In genomic region chr1:228556634-228557430, GRCh38 we compare ENCODE assay signal across 8 cellular contexts.
DNase-seq lines count a peak whose midpoint lies in the region; ATAC-seq and TF ChIP-seq lines count a peak whose summit lies in the region.
"Not testable (repeated sequence)": the region's sequence is repeated elsewhere in the genome, so short reads cannot be mapped to it uniquely, and the experiment has no call there.

No MANE protein-coding gene starts in this region.

- not testable (repeated sequence) for H3K27me3 Mint-ChIP-seq in HFFc6 (ENCODE audit: insufficient read depth); activated CD8-positive, alpha-beta T cell treated with anti-CD3 and anti-CD28 coated beads for 36 hours; activated naive CD4-positive, alpha-beta T cell treated with anti-CD3 and anti-CD28 coated beads, Interleukin-2, amount 10 ng/mL, durations not matched to agents 7 days and 5 days

- CTCF ChIA-PET in AG04450 (lab: Charles Lee); activated CD8-positive, alpha-beta T cell treated with anti-CD3 and anti-CD28 coated beads for 36 hours (lab: Charles Lee); activated naive CD4-positive, alpha-beta T cell treated with anti-CD3 and anti-CD28 coated beads, Interleukin-2, amount 10 ng/mL, durations not matched to agents 7 days and 5 days (lab: Charles Lee): not testable (repeated sequence)

- H3K27me3 ChIP-seq in AG04450 (ENCODE audit: control insufficient read depth, insufficient read depth, low read length); WERI-Rb-1 (ENCODE audit: insufficient read depth, low read depth, severe bottlenecking); osteoblast (ENCODE audit: insufficient read depth, low read length): not testable (repeated sequence)

- not testable (repeated sequence) for H3K27ac ChIP-seq in AG04450 (ENCODE audit: low read depth, low read length); WERI-Rb-1; osteoblast (ENCODE audit: low read depth, low read length)

- H3K36me3 ChIP-seq in WERI-Rb-1; osteoblast (ENCODE audit: insufficient read depth, low read length): not testable (repeated sequence)

- H3K4me3 ChIP-seq in AG04450 (ENCODE audit: low read depth, low read length) = peak overlapping the region; percentile 38
- H3K4me3 ChIP-seq in WERI-Rb-1 (ENCODE audit: low read depth, low read length) = peak overlapping the region; percentile 37
- H3K4me3 ChIP-seq in osteoblast (ENCODE audit: insufficient read depth, low read length) = peak overlapping the region; percentile 55

- H3K36me3 Mint-ChIP-seq in HFFc6 (ENCODE audit: low read depth); activated CD8-positive, alpha-beta T cell treated with anti-CD3 and anti-CD28 coated beads for 36 hours (ENCODE audit: low read depth); activated naive CD4-positive, alpha-beta T cell treated with anti-CD3 and anti-CD28 coated beads, Interleukin-2, amount 10 ng/mL, durations not matched to agents 7 days and 5 days: not testable (repeated sequence)

- H3K27ac Mint-ChIP-seq in HFFc6 = not testable (repeated sequence)
- H3K27ac Mint-ChIP-seq in activated CD8-positive, alpha-beta T cell treated with anti-CD3 and anti-CD28 coated beads for 36 hours = peak overlapping the region; percentile 64
- H3K27ac Mint-ChIP-seq in activated naive CD4-positive, alpha-beta T cell treated with anti-CD3 and anti-CD28 coated beads, Interleukin-2, amount 10 ng/mL, durations not matched to agents 7 days and 5 days = peak overlapping the region; percentile 49

- H3K9me3 ChIP-seq in AG04450 (ENCODE audit: control insufficient read depth, insufficient read depth, low read length) = peaks cover 23% of the 10 kb centered on the region
- H3K9me3 ChIP-seq in WERI-Rb-1 (ENCODE audit: severe bottlenecking); osteoblast (ENCODE audit: low read depth, low read length): not testable (repeated sequence)

- intact Hi-C loops in activated CD8-positive, alpha-beta T cell treated with anti-CD3 and anti-CD28 coated beads for 36 hours (cut with micrococcal nuclease) = not testable (repeated sequence)

- not testable (repeated sequence) for H4K20me1 ChIP-seq in osteoblast (ENCODE audit: insufficient read depth, low read length)

- H3K79me2 ChIP-seq in osteoblast (ENCODE audit: insufficient read depth, low read length) = not testable (repeated sequence)

- H3K4me1 ChIP-seq in osteoblast (ENCODE audit: insufficient read depth, low read length) = not testable (repeated sequence)

- not testable (repeated sequence) for ATAC-seq in activated CD8-positive, alpha-beta T cell treated with anti-CD3 and anti-CD28 coated beads for 36 hours

- H3K4me2 ChIP-seq in osteoblast (ENCODE audit: insufficient read depth, low read length) = peak overlapping the region; percentile 72

- TF ChIP-seq CTCF in AG04450 (IDR thresholded peaks at IDR 0.05; ENCODE audit: low read depth, low read length); WERI-Rb-1 (IDR thresholded peaks at IDR 0.05; ENCODE audit: low read depth, low read length); activated CD8-positive, alpha-beta T cell treated with anti-CD3 and anti-CD28 coated beads for 36 hours (IDR thresholded peaks at IDR 0.05); osteoblast (IDR thresholded peaks at IDR 0.05; ENCODE audit: extremely low read depth, low read depth, low read length): not testable (repeated sequence)
- 0 out of 2 replicates have a peak, but pooled peaks have one; percentile 15 for TF ChIP-seq CTCF in HFFc6 (IDR thresholded peaks at IDR 0.05)

- DNase-seq in AG04450 (ENCODE audit: low read depth, low spot score); osteoblast (ENCODE audit: insufficient read length, low spot score, missing footprints): not testable (repeated sequence)
- DNase-seq in HFFc6 = peak; percentile 52
- DNase-seq in WERI-Rb-1 = peak; percentile 12
- DNase-seq in activated CD8-positive, alpha-beta T cell treated with anti-CD3 and anti-CD28 coated beads for 36 hours = peak; percentile 42
- DNase-seq in activated naive CD4-positive, alpha-beta T cell treated with anti-CD3 and anti-CD28 coated beads, Interleukin-2, amount 10 ng/mL, durations not matched to agents 7 days and 5 days = peak; percentile 41
- peak; percentile 14 for DNase-seq in effector CD4-positive, alpha-beta T cell
- peak; percentile 8 to 13 for DNase-seq in stimulated activated CD4-positive, alpha-beta T cell treated with anti-CD3 and anti-CD28 coated beads, Interleukin-4, amount 100 ng/mL, for 4 hours

- not testable (repeated sequence) for H3K4me1 Mint-ChIP-seq in HFFc6 (ENCODE audit: low read depth); activated CD8-positive, alpha-beta T cell treated with anti-CD3 and anti-CD28 coated beads for 36 hours (ENCODE audit: low read depth); activated naive CD4-positive, alpha-beta T cell treated with anti-CD3 and anti-CD28 coated beads, Interleukin-2, amount 10 ng/mL, durations not matched to agents 7 days and 5 days

- not testable (repeated sequence) for H3K4me3 Mint-ChIP-seq in HFFc6
- peak overlapping the region; percentile 71 for H3K4me3 Mint-ChIP-seq in activated CD8-positive, alpha-beta T cell treated with anti-CD3 and anti-CD28 coated beads for 36 hours
- H3K4me3 Mint-ChIP-seq in activated naive CD4-positive, alpha-beta T cell treated with anti-CD3 and anti-CD28 coated beads, Interleukin-2, amount 10 ng/mL, durations not matched to agents 7 days and 5 days = peak overlapping the region; percentile 64

- not testable (repeated sequence) for H2AFZ ChIP-seq in osteoblast (ENCODE audit: low read length)

- POLR2A ChIA-PET in AG04450 (lab: Yijun Ruan, JAX); activated CD8-positive, alpha-beta T cell treated with anti-CD3 and anti-CD28 coated beads for 36 hours (lab: Charles Lee): not testable (repeated sequence)

- H3K9me3 Mint-ChIP-seq in HFFc6; activated CD8-positive, alpha-beta T cell treated with anti-CD3 and anti-CD28 coated beads for 36 hours: not testable (repeated sequence)
- H3K9me3 Mint-ChIP-seq in activated naive CD4-positive, alpha-beta T cell treated with anti-CD3 and anti-CD28 coated beads, Interleukin-2, amount 10 ng/mL, durations not matched to agents 7 days and 5 days = peaks cover 13% of the 10 kb centered on the region
